25 cellular contexts compared by ENCODE assay signal in the genomic region with DNA sequence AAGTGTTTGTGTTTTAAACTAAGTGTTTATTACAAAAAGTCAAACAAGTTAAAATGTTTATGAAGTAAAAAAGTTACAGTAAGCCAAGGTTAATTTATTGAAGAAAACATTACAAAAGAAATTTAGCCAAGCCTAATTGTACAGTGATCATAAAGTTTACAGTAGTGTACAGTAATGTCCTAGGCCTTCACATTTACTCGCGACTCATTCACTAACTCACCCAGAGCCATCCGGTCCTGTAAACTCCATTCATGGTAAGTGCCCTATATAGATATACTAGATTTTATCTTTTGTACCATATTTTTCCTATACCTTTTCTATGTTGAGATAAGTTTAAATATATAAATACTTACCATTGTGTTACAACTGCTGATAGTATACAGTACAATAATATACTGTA.
"Had no signal": no experiment of that assay in that cellular context is flagged by ENCODE, and none has a peak within 500 bp of the region (broad histone marks: within the 10 kb centered on the region; RNA-seq: fewer than 3 reads in every experiment).

No MANE protein-coding gene starts in this region.

- FAIRE-seq: small intestine, urothelium cell line had no signal

- DNase-seq: occipital lobe; ovary; posterior cingulate gyrus; psoas muscle; right cardiac atrium; right lobe of liver; sigmoid colon; small intestine; stimulated activated CD4-positive, alpha-beta T cell treated with anti-CD3 and anti-CD28 coated beads, Interleukin-15, amount 100 ng/mL, for 24 hours; stimulated activated CD4-positive, alpha-beta T cell treated with anti-CD3 and anti-CD28 coated beads, Interleukin-2, amount 100 ng/mL, for 24 hours; stimulated activated CD4-positive, alpha-beta T cell treated with anti-CD3 and anti-CD28 coated beads, Interleukin-2, amount 100 ng/mL, for 48 hours; stimulated activated CD4-positive, alpha-beta T cell treated with anti-CD3 and anti-CD28 coated beads, Interleukin-4, amount 100 ng/mL, for 24 hours; stimulated activated naive B cell treated with anti-CD40 and anti-IgM and Interleukin-4, amounts not matched to agents 10 μg/mL and 1 μg/mL and 100 μg/mL, for 72 hours; stimulated activated naive CD4-positive, alpha-beta T cell treated with Interleukin-2 at 50 U/mL for 16 hours; stomach; thyroid gland; trophoblast cell; upper lobe of left lung had no signal

- H3K4me3 ChIP-seq: neural progenitor cell, ovary, psoas muscle, right lobe of liver, sigmoid colon, stomach, thoracic aorta, thyroid gland, tibial nerve, upper lobe of left lung, vagina had no signal

- H3K27me3 ChIP-seq: neural progenitor cell, ovary, right lobe of liver, sigmoid colon, stomach, thyroid gland, tibial nerve, upper lobe of left lung, vagina had no signal

- H3K9me3 ChIP-seq: ovary, right lobe of liver, sigmoid colon, stomach, thoracic aorta, thyroid gland, upper lobe of left lung, vagina had no signal

- H2AFZ ChIP-seq: neural progenitor cell, parathyroid adenoma had no signal

- H3K36me3 ChIP-seq: neural progenitor cell, ovary, right lobe of liver, sigmoid colon, stomach, thoracic aorta, thyroid gland, tibial nerve, upper lobe of left lung, vagina had no signal

- H3K4me1 ChIP-seq: neural progenitor cell, parathyroid adenoma, psoas muscle, right lobe of liver, sigmoid colon, stomach, thyroid gland, tibial nerve, upper lobe of left lung, vagina had no signal

- H3K4me2 ChIP-seq: neural progenitor cell had no signal

- H3K27ac ChIP-seq: neural progenitor cell, ovary, parathyroid adenoma, psoas muscle, right lobe of liver, sigmoid colon, stomach, thoracic aorta, thyroid gland, tibial nerve, upper lobe of left lung, vagina had no signal

- ATAC-seq: psoas muscle; right cardiac atrium; right lobe of liver; stimulated activated effector memory CD8-positive, alpha-beta T cell treated with anti-CD3 and anti-CD28 coated beads, Interleukin-12 subunit alpha, Interleukin-12 subunit beta, amount 100 ng/mL, for 72 hours; stimulated activated naive B cell treated with anti-CD40 and anti-IgM and Interleukin-4, amounts not matched to agents 10 μg/mL and 1 μg/mL and 100 μg/mL, for 72 hours had no signal

- H3K9ac ChIP-seq: neural progenitor cell, parathyroid adenoma had no signal
